In genomic region chr11:3488000-3488399, GRCh38 we compare ENCODE assay signal across 7 cellular contexts.
DNase-seq lines count a peak whose midpoint lies in the region; ATAC-seq and TF ChIP-seq lines count a peak whose summit lies in the region.
"Not testable (repeated sequence)": the region's sequence is repeated elsewhere in the genome, so short reads cannot be mapped to it uniquely, and the experiment has no call there.

No MANE protein-coding gene starts in this region.

- in situ Hi-C loops in transverse colon (cut with MboI; ENCODE audit: low pct_ligation_motif_present in 1 of 4, low pct_unique_long_range_greater_than_20kb in 1 of 4, low sequenced_read_pairs in 3 of 4), result not testable (repeated sequence)

- H3K36me3 ChIP-seq in SK-N-SH (replicated peaks in 1 of 2; ENCODE audit: control insufficient read depth in 1 of 2, insufficient read depth in 2 of 2, low read length in 1 of 2); transverse colon: not testable (repeated sequence)

- not testable (repeated sequence) for H3K4me1 Mint-ChIP-seq in CD4-positive, alpha-beta T cell (ENCODE audit: low read depth); HFFc6 (ENCODE audit: low read depth); endothelial cell (ENCODE audit: unreplicated experiment); neural crest cell

- not testable (repeated sequence) for DNase-seq in CD4-positive, alpha-beta T cell; HFFc6; SK-N-SH; endothelial cell (ENCODE audit: low spot score); neural crest cell (ENCODE audit: low read depth, low spot score); transverse colon
- DNase-seq in activated effector memory CD4-positive, alpha-beta T cell treated with Interleukin-2 at 50 U/mL for 16 hours, result peak; percentile 6

- not testable (repeated sequence) for H3K4me2 ChIP-seq in SK-N-SH

- H3K9me2 ChIP-seq in SK-N-SH, result not testable (repeated sequence)

- 21% methylated on average over 2 of the region's 2 CpGs for WGBS in SK-N-SH (ENCODE audit: low lambda C conversion rate)
- WGBS in transverse colon (ENCODE audit: low coverage in 1 of 2), 2 donors, result 0 to 10% methylated on average over 2 of the region's 2 CpGs

- not testable (repeated sequence) for H3K4me1 ChIP-seq in SK-N-SH (ENCODE audit: control insufficient read depth in 1 of 2, insufficient read depth in 2 of 2, low read depth in 1 of 2, low read length in 1 of 2); transverse colon

- not testable (repeated sequence) for TF ChIP-seq POLR2A in transverse colon (IDR thresholded peaks at IDR 0.05)

- H3K9ac ChIP-seq in SK-N-SH, result not testable (repeated sequence)

- H2AFZ ChIP-seq in SK-N-SH (ENCODE audit: low read depth), result not testable (repeated sequence)

- not testable (repeated sequence) for H3K36me3 Mint-ChIP-seq in CD4-positive, alpha-beta T cell (ENCODE audit: low read depth); HFFc6 (ENCODE audit: low read depth); endothelial cell (ENCODE audit: low read depth, unreplicated experiment); neural crest cell (ENCODE audit: low read depth)

- not testable (repeated sequence) for H3K27me3 ChIP-seq in CD4-positive, alpha-beta T cell (ENCODE audit: control insufficient read depth, insufficient read depth, low read length); SK-N-SH (ENCODE audit: insufficient read depth); transverse colon

- H3K9me3 ChIP-seq in CD4-positive, alpha-beta T cell (ENCODE audit: control insufficient read depth, low read length); SK-N-SH; transverse colon: not testable (repeated sequence)

- intact Hi-C loops in CD4-positive, alpha-beta T cell (cut with DNase I, micrococcal nuclease), result loop anchor here in 1 of 2 experiments (5.0 kb wide), 1 partner anchor 94 kb away; no protein-coding TSS in a partner anchor
- intact Hi-C loops in transverse colon (cut with DNase I; ENCODE audit: low total_unique reads), result not testable (repeated sequence)

- not testable (repeated sequence) for H3K27me3 Mint-ChIP-seq in CD4-positive, alpha-beta T cell; endothelial cell (ENCODE audit: unreplicated experiment)
- H3K27me3 Mint-ChIP-seq in HFFc6 (ENCODE audit: insufficient read depth) (peaks cover 35% of the 10 kb centered on the region), neural crest cell (ENCODE audit: low read depth) (peaks cover 22% of the 10 kb centered on the region)

- not testable (repeated sequence) for H3K27ac Mint-ChIP-seq in CD4-positive, alpha-beta T cell; HFFc6; endothelial cell (ENCODE audit: unreplicated experiment); neural crest cell (ENCODE audit: unreplicated experiment)

- H3K79me2 ChIP-seq in SK-N-SH (ENCODE audit: insufficient read depth), result not testable (repeated sequence)

- TF ChIP-seq RAD21 in SK-N-SH (IDR thresholded peaks at IDR 0.05; ENCODE audit: low read length), result not testable (repeated sequence)

- H3K27ac ChIP-seq in CD4-positive, alpha-beta T cell (ENCODE audit: low read depth, low read length); SK-N-SH (ENCODE audit: low read depth in 2 of 2, low read length in 1 of 2); transverse colon: not testable (repeated sequence)

- peak; percentile 33 for TF ChIP-seq CTCF in CD4-positive, alpha-beta T cell (IDR thresholded peaks at IDR 0.05)
- TF ChIP-seq CTCF in HFFc6 (IDR thresholded peaks at IDR 0.05) (peak; percentile 55; the same call in 1 of the 2 replicates), SK-N-SH (IDR thresholded peaks at IDR 0.05) (0 out of 2 replicates have a peak, but pooled peaks have one; percentile 28), endothelial cell (IDR thresholded peaks at IDR 0.05; ENCODE audit: unreplicated experiment) (peak; percentile 40), neural crest cell (conservative IDR thresholded peaks at IDR 0.05) (peak; percentile 36), transverse colon (IDR thresholded peaks at IDR 0.05) (peak in 3 of 5 experiments; percentile 22 to 45 (median 28))

- not testable (repeated sequence) for ATAC-seq in CD4-positive, alpha-beta T cell (ENCODE audit: poor library complexity)

- H3K4me3 Mint-ChIP-seq in CD4-positive, alpha-beta T cell; HFFc6; endothelial cell (ENCODE audit: unreplicated experiment); neural crest cell: not testable (repeated sequence)

- H3K4me3 ChIP-seq in SK-N-SH (ENCODE audit: low read depth in 2 of 2, low read length in 1 of 2); transverse colon: not testable (repeated sequence)

- not testable (repeated sequence) for H3K9me3 Mint-ChIP-seq in CD4-positive, alpha-beta T cell; HFFc6; endothelial cell (ENCODE audit: unreplicated experiment); neural crest cell

- not testable (repeated sequence) for H4K20me1 ChIP-seq in SK-N-SH (ENCODE audit: insufficient read depth)

- H3F3A ChIP-seq in SK-N-SH (replicated peaks; ENCODE audit: insufficient read depth), result not testable (repeated sequence)

- POLR2A ChIA-PET in CD4-positive, alpha-beta T cell (lab: Charles Lee); SK-N-SH (lab: Yijun Ruan, JAX): not testable (repeated sequence)

- CTCF ChIA-PET in CD4-positive, alpha-beta T cell (lab: Charles Lee); SK-N-SH (lab: Yijun Ruan, JAX): not testable (repeated sequence)

- TF ChIP-seq EP300 in SK-N-SH (IDR thresholded peaks at IDR 0.05; ENCODE audit: borderline replicate concordance in 1 of 2, low read depth in 1 of 2, low read length in 1 of 2); transverse colon (IDR thresholded peaks at IDR 0.05; ENCODE audit: low read depth): not testable (repeated sequence)
